ENCODE assay signal across 22 cellular contexts in the genomic region with DNA sequence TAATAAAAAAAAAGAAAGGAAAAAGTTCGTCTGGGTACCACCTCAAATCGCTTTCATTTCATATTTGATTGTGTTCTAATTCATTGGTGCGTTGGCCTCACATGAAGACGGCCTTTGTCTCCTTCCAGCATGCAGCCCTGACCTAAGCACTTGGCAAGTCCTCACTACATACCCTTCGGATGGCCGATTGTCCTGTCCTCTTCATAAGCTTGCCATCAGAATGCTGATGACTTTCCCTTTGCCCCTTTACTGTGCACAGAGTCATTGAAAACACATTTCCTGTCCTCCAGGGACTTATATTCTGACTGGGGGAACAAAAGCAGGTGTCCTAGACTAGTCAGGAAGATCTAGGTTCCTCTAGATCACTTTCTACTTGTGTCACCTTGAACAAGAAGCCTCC. TPM values are rescaled to one million over a fixed set of nuclear protein-coding genes. Genes with fewer than 3 reads are reported as not detected.
DNase-seq lines count a peak whose midpoint lies in the region; ATAC-seq, FAIRE-seq and TF ChIP-seq lines count a peak whose summit lies in the region.
"Had no signal": no experiment of that assay in that cellular context is flagged by ENCODE, and none has a peak within 500 bp of the region (broad histone marks: within the 10 kb centered on the region; RNA-seq: fewer than 3 reads in every experiment).

No MANE protein-coding gene starts in this region.

- WGBS in H1 (ENCODE audit: extremely low coverage in 1 of 2, insufficient coverage in 1 of 2, insufficient read length in 1 of 2, insufficient replicate concordance in 2 of 2, low coverage in 1 of 2, low lambda C conversion rate in 2 of 2, missing lambda C conversion rate in 1 of 2), 2 experiments: 98% methylated on average over 5 of the region's 6 CpGs; no CpG with 5 or more reads in 1 of the 2 experiments

- no peak overlapping the region for H2BK20ac ChIP-seq in H1 (ENCODE audit: low read length)

- TF ChIP-seq POLR2A in H1 (IDR thresholded peaks at IDR 0.05; ENCODE audit: control extremely low read depth in 1 of 2, low read depth in 2 of 2, low read length in 2 of 2): no peak

- H3K79me2 ChIP-seq in Loucy (ENCODE audit: insufficient read depth, low read length): peaks cover 22% of the 10 kb centered on the region; the same call in 1 of the 2 replicates
- no peaks in the 10 kb centered on the region for H3K79me2 ChIP-seq in H1 (ENCODE audit: control insufficient read depth in 1 of 2, insufficient read depth in 2 of 2, low read length in 2 of 2)
- no peaks in the 10 kb centered on the region for H3K79me2 ChIP-seq in osteoblast (ENCODE audit: insufficient read depth, low read length)

- H3K18ac ChIP-seq in H1 (ENCODE audit: extremely low read depth, low read length): no peak overlapping the region

- H3K56ac ChIP-seq in H1 (replicated peaks; ENCODE audit: insufficient read length, low read depth, low read length): no peak overlapping the region

- H3K4me2 ChIP-seq in Loucy (ENCODE audit: low read depth, low read length, poor library complexity, severe bottlenecking) (peak overlapping the region; percentile 12), H1 (ENCODE audit: insufficient read depth in 1 of 2, low read depth in 2 of 2, low read length in 2 of 2) (no peak overlapping the region), osteoblast (ENCODE audit: insufficient read depth, low read length) (no peak overlapping the region)
- H3K4me2 ChIP-seq: A549; BLaER1 treated with 17β-estradiol and CSF1 and Interleukin-3, amounts not matched to agents 10 nM and 100 nM had no signal

- H4K8ac ChIP-seq in H1 (ENCODE audit: extremely low read depth, insufficient read depth, low read length): no peak overlapping the region

- no peaks in the 10 kb centered on the region for H3F3A ChIP-seq in Loucy (ENCODE audit: low read depth)

- no peaks in the 10 kb centered on the region for H3K36me3 ChIP-seq in Loucy (ENCODE audit: insufficient read depth, low read length)
- H3K36me3 ChIP-seq in H1 (ENCODE audit: control insufficient read depth in 2 of 4, insufficient read depth in 4 of 4, low read length in 3 of 4): no peaks in the 10 kb centered on the region
- H3K36me3 ChIP-seq in osteoblast (ENCODE audit: insufficient read depth, low read length): no peaks in the 10 kb centered on the region
- H3K36me3 ChIP-seq: BLaER1 treated with 17β-estradiol and CSF1 and Interleukin-3, amounts not matched to agents 10 nM and 100 nM had no signal

- H3K27me3 ChIP-seq in Loucy (ENCODE audit: insufficient read depth, low read length, poor library complexity, severe bottlenecking) (no peaks in the 10 kb centered on the region), H1 (replicated peaks in 1 of 4; ENCODE audit: control insufficient read depth in 3 of 4, extremely low read depth in 1 of 4, insufficient read depth in 3 of 4, low read length in 3 of 4) (no peaks in the 10 kb centered on the region), osteoblast (ENCODE audit: insufficient read depth, low read length) (peaks cover 34% of the 10 kb centered on the region)

- TF ChIP-seq RAD21 in H1 (IDR thresholded peaks at IDR 0.05 in 1 of 2, conservative IDR thresholded peaks at IDR 0.05 in 1 of 2; ENCODE audit: low read depth in 2 of 2, low read length in 2 of 2): no peak

- no peak overlapping the region for H2BK120ac ChIP-seq in H1 (replicated peaks; ENCODE audit: low read depth, low read length)

- H4K20me1 ChIP-seq in Loucy (ENCODE audit: insufficient read depth, low read length, poor library complexity, severe bottlenecking): peaks cover 2% of the 10 kb centered on the region
- H4K20me1 ChIP-seq in H1 (replicated peaks in 1 of 2; ENCODE audit: control insufficient read depth in 1 of 2, insufficient read depth in 2 of 2, low read length in 2 of 2): no peaks in the 10 kb centered on the region
- no peaks in the 10 kb centered on the region for H4K20me1 ChIP-seq in osteoblast (ENCODE audit: insufficient read depth, low read length)
- H4K20me1 ChIP-seq: BLaER1 treated with 17β-estradiol and CSF1 and Interleukin-3, amounts not matched to agents 10 nM and 100 nM had no signal

- ATAC-seq in HG03442 (IDR thresholded peaks at IDR 0.05; ENCODE audit: unreplicated experiment): no peak
- ATAC-seq: A549; CD8-positive, alpha-beta T cell had no signal

- no peak overlapping the region for H3K14ac ChIP-seq in H1 (ENCODE audit: insufficient read length)

- FAIRE-seq in H1 (lab: Jason Lieb, UNC): no peak
- FAIRE-seq: A549, D721Med, G401.6, GM12891 had no signal

- H3K9me2 ChIP-seq in Loucy (replicated peaks; ENCODE audit: low read depth, low read length): no peaks in the 10 kb centered on the region

- no peak overlapping the region for H3K4ac ChIP-seq in H1 (replicated peaks; ENCODE audit: insufficient read length, low read depth, low read length)

- H3K27ac ChIP-seq in H1 (ENCODE audit: low read depth, low read length) (no peak overlapping the region), osteoblast (ENCODE audit: low read depth, low read length) (no peak overlapping the region)
- H3K27ac ChIP-seq: 22Rv1; A549; BLaER1 treated with 17β-estradiol and CSF1 and Interleukin-3, amounts not matched to agents 10 nM and 100 nM; C4-2B had no signal

- POLR2A ChIA-PET in H1 (lab: Charles Lee; ENCODE audit: partially characterized antibody): no interaction called here

- H2BK5ac ChIP-seq in H1 (ENCODE audit: low read depth, low read length): no peak overlapping the region

- no peak overlapping the region for H2BK15ac ChIP-seq in H1 (ENCODE audit: low read length)

- 0 out of 2 replicates have a peak overlapping the region, but pooled peaks have one; percentile 13 for H2AK5ac ChIP-seq in H1 (ENCODE audit: low read depth, low read length)

- no peak for TF ChIP-seq EP300 in H1 (IDR thresholded peaks at IDR 0.05; ENCODE audit: borderline replicate concordance in 1 of 2, low read depth in 2 of 2, low read length in 2 of 2)

- no peak overlapping the region for H4K5ac ChIP-seq in H1 (ENCODE audit: insufficient read length, low read depth, low read length)

- CTCF ChIA-PET in H1 (lab: Charles Lee; ENCODE audit: partially characterized antibody): interaction anchor here (0.9 kb wide), 1 partner anchor 38 kb away, joined by 3 read pairs; no protein-coding TSS in a partner anchor

- H3K4me1 ChIP-seq in Loucy (ENCODE audit: insufficient read depth, low read length, poor library complexity, severe bottlenecking) (peaks cover 17% of the 10 kb centered on the region), H1 (replicated peaks in 1 of 4; ENCODE audit: control insufficient read depth in 3 of 4, insufficient read depth in 4 of 4, low read length in 3 of 4) (no peaks in the 10 kb centered on the region), osteoblast (ENCODE audit: insufficient read depth, low read length) (no peaks in the 10 kb centered on the region)
- H3K4me1 ChIP-seq: A549; BLaER1 treated with 17β-estradiol and CSF1 and Interleukin-3, amounts not matched to agents 10 nM and 100 nM; Caco-2 had no signal

- H3K23me2 ChIP-seq in H1 (ENCODE audit: low read depth, low read length): no peaks in the 10 kb centered on the region

- H3K9me3 ChIP-seq in Loucy (ENCODE audit: insufficient read depth, low read depth, low read length) (no peaks in the 10 kb centered on the region), H1 (ENCODE audit: insufficient read depth in 2 of 2, low read depth in 1 of 2, low read length in 1 of 2) (no peaks in the 10 kb centered on the region), osteoblast (ENCODE audit: low read depth, low read length) (no peaks in the 10 kb centered on the region)
- H3K9me3 ChIP-seq: A549, Caco-2 had no signal

- no peak overlapping the region for H2AFZ ChIP-seq in Loucy (ENCODE audit: low read length)
- no peak overlapping the region for H2AFZ ChIP-seq in H1 (ENCODE audit: low read length)
- no peak overlapping the region for H2AFZ ChIP-seq in osteoblast (ENCODE audit: low read length)

- H3K9ac ChIP-seq in Loucy (ENCODE audit: low read depth, low read length, poor library complexity, severe bottlenecking) (no peak overlapping the region), H1 (replicated peaks in 1 of 4; ENCODE audit: extremely low read depth in 1 of 4, low read depth in 3 of 4, low read length in 3 of 4) (no peak overlapping the region)
- H3K9ac ChIP-seq: BLaER1 treated with 17β-estradiol and CSF1 and Interleukin-3, amounts not matched to agents 10 nM and 100 nM had no signal

- H4K91ac ChIP-seq in H1 (replicated peaks; ENCODE audit: insufficient read length, low read length): no peak overlapping the region

- no peak overlapping the region for H3K23ac ChIP-seq in H1 (ENCODE audit: insufficient read length)

- TF ChIP-seq CTCF in Loucy (conservative IDR thresholded peaks at IDR 0.05; ENCODE audit: low read length): no peak
- no peak for TF ChIP-seq CTCF in H1 (IDR thresholded peaks at IDR 0.05; ENCODE audit: control extremely low read depth in 1 of 3, insufficient read depth in 1 of 3, low read depth in 1 of 3, low read length in 3 of 3)
- no peak for TF ChIP-seq CTCF in osteoblast (IDR thresholded peaks at IDR 0.05; ENCODE audit: extremely low read depth, low read depth, low read length)

- no peaks in the 10 kb centered on the region for H3K79me1 ChIP-seq in H1 (ENCODE audit: low read depth, low read length)

- H3K4me3 ChIP-seq in Loucy (ENCODE audit: low read length, poor library complexity, severe bottlenecking) (no peak overlapping the region), H1 (ENCODE audit: extremely low read depth in 1 of 4, insufficient read depth in 2 of 4, low read depth in 3 of 4, low read length in 4 of 4) (no peak overlapping the region), osteoblast (ENCODE audit: insufficient read depth, low read length) (no peak overlapping the region)
- H3K4me3 ChIP-seq: A549; BLaER1 treated with 17β-estradiol and CSF1 and Interleukin-3, amounts not matched to agents 10 nM and 100 nM had no signal

- DNase-seq in H1 (ENCODE audit: low read depth in 1 of 2, low spot score in 2 of 2) (no peak), globus pallidus (ENCODE audit: low spot score) (peak; percentile 61), osteoblast (ENCODE audit: insufficient read length, low spot score, missing footprints) (peak; percentile 76), GM19238 (ENCODE audit: insufficient read length, low spot score) (no peak), germinal center (ENCODE audit: low spot score) (no peak)
- DNase-seq in effector CD4-positive, alpha-beta T cell: no peak
- DNase-seq: AML-193; Caco-2; Calu3; CD4-positive, alpha-beta T cell; CD8-positive, alpha-beta T cell; DMS79 treated with DMSO at 0.1 percent for 48 hours; GF-D8 had no signal

- H2BK12ac ChIP-seq in H1 (ENCODE audit: low read depth, low read length): no peak overlapping the region

RNA-seq across cellular contexts. Expression of a gene that starts 43.0 kb away (rescaled TPM):
- 1.9 TPM in 2 replicates for total RNA-seq in H1 (2021; fragmentation: NEBNext Ultra II Directional; extraction: Animal tissue kit (Norgen Biotek cat#: 25700))
- polyA plus RNA-seq in H1 (2011; rRNA removed): 0.57 and 0.96 TPM in 2 replicates
- polyA plus RNA-seq in H1 (2011; cell fraction: cytosol; rRNA removed): 0.65 TPM
- polyA plus RNA-seq in H1 (2011; cell fraction: nucleus; rRNA removed): 1.4 TPM
- polyA plus RNA-seq in H1 (2012, experiment 1 of 2): 1.6 to 2.4 TPM (median 2.0 TPM) in 4 replicates
- polyA plus RNA-seq in H1 (2012, experiment 2 of 2): 1.4 TPM
- polyA plus RNA-seq in H1 (2013, experiment 1 of 2): 2.3 TPM
- 2.8 TPM for polyA plus RNA-seq in H1 (2013, experiment 2 of 2)
- polyA minus RNA-seq in H1 (2011; rRNA and poly(A)+ RNA removed): 0.76 TPM in 2 replicates
- 0.59 TPM for polyA minus RNA-seq in H1 (2011; cell fraction: cytosol; rRNA and poly(A)+ RNA removed)
- 0.70 TPM for polyA minus RNA-seq in H1 (2011; cell fraction: nucleus; rRNA and poly(A)+ RNA removed)
- 2.1 and 2.2 TPM in 2 replicates for total RNA-seq in osteoblast

Comparison
In these comparisons a context has a peak if more than half of its experiments do, and no peak if none do; other contexts are left out.
1. DNase-seq: peak in globus pallidus (single experiment) and osteoblast (single experiment); none in H1 (0 of 2), GM19238 (single experiment), germinal center (single experiment) and effector CD4-positive, alpha-beta T cell (single experiment).